In genomic region chr6:57254055-57254717, GRCh38 we compare ENCODE assay signal across 17 cellular contexts. TPM values are rescaled to one million over a fixed set of nuclear protein-coding genes. Genes with fewer than 3 reads are reported as not detected.
DNase-seq lines count a peak whose midpoint lies in the region; ATAC-seq and TF ChIP-seq lines count a peak whose summit lies in the region.
"Had no signal": no experiment of that assay in that cellular context is flagged by ENCODE, and none has a peak within 500 bp of the region (broad histone marks: within the 10 kb centered on the region; RNA-seq: fewer than 3 reads in every experiment).

No MANE protein-coding gene starts in this region.

- H3K36me3 Mint-ChIP-seq in GM23338 (ENCODE audit: low read depth) = no peaks in the 10 kb centered on the region
- H3K36me3 Mint-ChIP-seq: activated naive CD8-positive, alpha-beta T cell; naive thymus-derived CD4-positive, alpha-beta T cell had no signal

- no peaks in the 10 kb centered on the region for H3F3A ChIP-seq in GM23338 (replicated peaks; ENCODE audit: low read depth)

- WGBS in body of pancreas, 2 donors = 40% methylated on average over 4 of the region's 4 CpGs
- WGBS in mesendoderm (ENCODE audit: extremely low coverage, insufficient coverage, low lambda C conversion rate) = no CpG with 5 or more reads among the region's 4 CpGs

- H3K4me2 ChIP-seq in GM23338 = no peak overlapping the region
- H3K4me2 ChIP-seq in mesendoderm (ENCODE audit: low read length) = no peak overlapping the region
- H3K4me2 ChIP-seq: BLaER1 treated with 17β-estradiol and CSF1 and Interleukin-3, amounts not matched to agents 10 nM and 100 nM had no signal

- H3K18ac ChIP-seq in mesendoderm (ENCODE audit: low read length) = no peak overlapping the region

- H3K23ac ChIP-seq in mesendoderm (ENCODE audit: low read length) = no peak overlapping the region

- no peak overlapping the region for H2AK5ac ChIP-seq in mesendoderm (ENCODE audit: low read length)

- in situ Hi-C loops in HAP-1 (cut with MboI; ENCODE audit: low sequenced_read_pairs) = no loop called here

- H3K27me3 Mint-ChIP-seq in GM23338 (ENCODE audit: insufficient read depth, low read depth, poor library complexity) = peaks cover 2% of the 10 kb centered on the region

- H3K4ac ChIP-seq in mesendoderm (ENCODE audit: low read depth, low read length) = no peak overlapping the region

- H4K5ac ChIP-seq in mesendoderm (ENCODE audit: low read length) = no peak overlapping the region

- H3K27ac ChIP-seq in GM23338 (ENCODE audit: low read depth) (no peak overlapping the region), body of pancreas (peak overlapping the region in 2 of 4 donors; percentile 46 to 48), mesendoderm (ENCODE audit: low read depth, low read length) (peak overlapping the region; percentile 1)
- H3K27ac ChIP-seq: BLaER1 treated with 17β-estradiol and CSF1 and Interleukin-3, amounts not matched to agents 10 nM and 100 nM had no signal

- H3K4me1 ChIP-seq in GM23338 (ENCODE audit: insufficient read depth) (no peaks in the 10 kb centered on the region), body of pancreas (peaks cover 4% of the 10 kb centered on the region), mesendoderm (ENCODE audit: control insufficient read depth, low read depth, low read length) (no peaks in the 10 kb centered on the region), HAP-1 (peaks cover 4% of the 10 kb centered on the region; the same call in 1 of the 2 replicates)
- H3K4me1 ChIP-seq: BLaER1 treated with 17β-estradiol and CSF1 and Interleukin-3, amounts not matched to agents 10 nM and 100 nM had no signal

- H3K79me1 ChIP-seq in mesendoderm (ENCODE audit: low read length) = no peaks in the 10 kb centered on the region

- peak overlapping the region; percentile 73 for H2BK120ac ChIP-seq in mesendoderm (ENCODE audit: low read depth, low read length)

- H3K4me1 Mint-ChIP-seq in GM23338 = no peaks in the 10 kb centered on the region
- H3K4me1 Mint-ChIP-seq: naive thymus-derived CD4-positive, alpha-beta T cell had no signal

- H3K27ac Mint-ChIP-seq in GM23338 = no peak overlapping the region
- H3K27ac Mint-ChIP-seq: activated naive CD8-positive, alpha-beta T cell; activated T-cell treated with anti-CD3 and anti-CD28 coated beads, Interleukin-2, amount 50 U/mL, for 72 hours; naive thymus-derived CD4-positive, alpha-beta T cell had no signal

- H3K9me2 ChIP-seq in GM23338 (ENCODE audit: insufficient read depth) = no peaks in the 10 kb centered on the region

- no peak for TF ChIP-seq CTCF in GM23338 (conservative IDR thresholded peaks at IDR 0.05; ENCODE audit: low read depth in 2 of 2)
- TF ChIP-seq CTCF in body of pancreas (IDR thresholded peaks at IDR 0.05) = no peak

- no peaks in the 10 kb centered on the region for H3K36me3 ChIP-seq in GM23338 (ENCODE audit: insufficient read depth)
- H3K36me3 ChIP-seq in body of pancreas (replicated peaks in 1 of 2; ENCODE audit: insufficient read depth in 1 of 2, low read depth in 2 of 2) = no peaks in the 10 kb centered on the region
- no peaks in the 10 kb centered on the region for H3K36me3 ChIP-seq in mesendoderm (ENCODE audit: control insufficient read depth, insufficient read depth, low read length)
- no peaks in the 10 kb centered on the region for H3K36me3 ChIP-seq in HAP-1 (replicated peaks)
- H3K36me3 ChIP-seq: BLaER1 treated with 17β-estradiol and CSF1 and Interleukin-3, amounts not matched to agents 10 nM and 100 nM had no signal

- H3K4me3 Mint-ChIP-seq in GM23338 = no peak overlapping the region
- H3K4me3 Mint-ChIP-seq: activated naive CD8-positive, alpha-beta T cell; activated T-cell treated with anti-CD3 and anti-CD28 coated beads, Interleukin-2, amount 50 U/mL, for 72 hours; naive thymus-derived CD4-positive, alpha-beta T cell had no signal

- H3K9me3 Mint-ChIP-seq in GM23338 = no peaks in the 10 kb centered on the region
- H3K9me3 Mint-ChIP-seq: activated T-cell treated with anti-CD3 and anti-CD28 coated beads, Interleukin-2, amount 50 U/mL, for 72 hours; naive thymus-derived CD4-positive, alpha-beta T cell had no signal

- no peak overlapping the region for H3K9ac ChIP-seq in mesendoderm (ENCODE audit: low read length)
- H3K9ac ChIP-seq: BLaER1 treated with 17β-estradiol and CSF1 and Interleukin-3, amounts not matched to agents 10 nM and 100 nM had no signal

- H2AFZ ChIP-seq in GM23338 = 0 out of 2 replicates have a peak overlapping the region, but pooled peaks have one; percentile 45

- intact Hi-C loops in body of pancreas (cut with DNase I) = no loop called here

- no peaks in the 10 kb centered on the region for H3K9me3 ChIP-seq in body of pancreas
- H3K9me3 ChIP-seq in HAP-1 = no peaks in the 10 kb centered on the region
- H3K9me3 ChIP-seq: BLaER1 treated with 17β-estradiol and CSF1 and Interleukin-3, amounts not matched to agents 10 nM and 100 nM had no signal

- H2BK15ac ChIP-seq in mesendoderm (replicated peaks; ENCODE audit: low read depth) = no peak overlapping the region

- no peak overlapping the region for H3K56ac ChIP-seq in mesendoderm (ENCODE audit: low read length)

- no peak for DNase-seq in GM23338 (ENCODE audit: low spot score)
- peak in 1 of 4 donors; percentile 5 for DNase-seq in body of pancreas
- DNase-seq in mesendoderm = peak; percentile 60
- peak; percentile 78 for DNase-seq in renal cortical epithelial cell (ENCODE audit: low read depth)
- DNase-seq in HAP-1 (ENCODE audit: low spot score in 2 of 2) = no peak
- DNase-seq in stimulated activated naive CD4-positive, alpha-beta T cell treated with Interleukin-2 at 50 U/mL for 16 hours (lab: John Stamatoyannopoulos, UW) = no peak
- DNase-seq: activated T-cell treated with anti-CD3 and anti-CD28 coated beads, Interleukin-2, amount 50 U/mL, for 72 hours; MM.1S; naive thymus-derived CD4-positive, alpha-beta T cell; NCI-H146; NCI-H748 treated with DMSO at 0.1 percent for 48 hours; SHP77 had no signal

- H3K4me3 ChIP-seq in GM23338 (no peak overlapping the region), body of pancreas (no peak overlapping the region), mesendoderm (ENCODE audit: low read length) (no peak overlapping the region), HAP-1 (no peak overlapping the region)
- H3K4me3 ChIP-seq: BLaER1 treated with 17β-estradiol and CSF1 and Interleukin-3, amounts not matched to agents 10 nM and 100 nM; lung had no signal

- peak overlapping the region; percentile 65 for H4K8ac ChIP-seq in mesendoderm (ENCODE audit: low read depth, low read length)

- TF ChIP-seq POLR2A in body of pancreas (IDR thresholded peaks at IDR 0.05) = no peak

- H3K27me3 ChIP-seq in GM23338 (ENCODE audit: insufficient read depth) (no peaks in the 10 kb centered on the region), body of pancreas (no peaks in the 10 kb centered on the region), mesendoderm (ENCODE audit: insufficient read depth, low read length, poor library complexity) (no peaks in the 10 kb centered on the region), HAP-1 (ENCODE audit: low read depth) (no peaks in the 10 kb centered on the region)
- H3K27me3 ChIP-seq: BLaER1 treated with 17β-estradiol and CSF1 and Interleukin-3, amounts not matched to agents 10 nM and 100 nM had no signal

- no peaks in the 10 kb centered on the region for H4K20me1 ChIP-seq in GM23338 (replicated peaks; ENCODE audit: insufficient read depth)
- H4K20me1 ChIP-seq: BLaER1 treated with 17β-estradiol and CSF1 and Interleukin-3, amounts not matched to agents 10 nM and 100 nM had no signal

- no peaks in the 10 kb centered on the region for H3K79me2 ChIP-seq in GM23338 (replicated peaks; ENCODE audit: insufficient read depth)
- no peaks in the 10 kb centered on the region for H3K79me2 ChIP-seq in mesendoderm (ENCODE audit: control insufficient read depth, insufficient read depth, low read length)

- H2BK5ac ChIP-seq in mesendoderm (ENCODE audit: low read length) = no peak overlapping the region

- ATAC-seq in GM23338 = no peak
- ATAC-seq in body of pancreas = peak; percentile 59
- no peak for ATAC-seq in HG03460 (IDR thresholded peaks at IDR 0.05; ENCODE audit: unreplicated experiment)
- no peak for ATAC-seq in GM21529 (IDR thresholded peaks at IDR 0.05; ENCODE audit: unreplicated experiment)
- ATAC-seq: activated T-cell treated with anti-CD3 and anti-CD28 coated beads, Interleukin-2, amount 50 U/mL, for 72 hours; naive thymus-derived CD4-positive, alpha-beta T cell had no signal

TF ChIP-seq in GM23338, 12 proteins besides CTCF, POLR2A, EP300 and RAD21 (continues in another document):
- TF ChIP-seq, protein P1, sequence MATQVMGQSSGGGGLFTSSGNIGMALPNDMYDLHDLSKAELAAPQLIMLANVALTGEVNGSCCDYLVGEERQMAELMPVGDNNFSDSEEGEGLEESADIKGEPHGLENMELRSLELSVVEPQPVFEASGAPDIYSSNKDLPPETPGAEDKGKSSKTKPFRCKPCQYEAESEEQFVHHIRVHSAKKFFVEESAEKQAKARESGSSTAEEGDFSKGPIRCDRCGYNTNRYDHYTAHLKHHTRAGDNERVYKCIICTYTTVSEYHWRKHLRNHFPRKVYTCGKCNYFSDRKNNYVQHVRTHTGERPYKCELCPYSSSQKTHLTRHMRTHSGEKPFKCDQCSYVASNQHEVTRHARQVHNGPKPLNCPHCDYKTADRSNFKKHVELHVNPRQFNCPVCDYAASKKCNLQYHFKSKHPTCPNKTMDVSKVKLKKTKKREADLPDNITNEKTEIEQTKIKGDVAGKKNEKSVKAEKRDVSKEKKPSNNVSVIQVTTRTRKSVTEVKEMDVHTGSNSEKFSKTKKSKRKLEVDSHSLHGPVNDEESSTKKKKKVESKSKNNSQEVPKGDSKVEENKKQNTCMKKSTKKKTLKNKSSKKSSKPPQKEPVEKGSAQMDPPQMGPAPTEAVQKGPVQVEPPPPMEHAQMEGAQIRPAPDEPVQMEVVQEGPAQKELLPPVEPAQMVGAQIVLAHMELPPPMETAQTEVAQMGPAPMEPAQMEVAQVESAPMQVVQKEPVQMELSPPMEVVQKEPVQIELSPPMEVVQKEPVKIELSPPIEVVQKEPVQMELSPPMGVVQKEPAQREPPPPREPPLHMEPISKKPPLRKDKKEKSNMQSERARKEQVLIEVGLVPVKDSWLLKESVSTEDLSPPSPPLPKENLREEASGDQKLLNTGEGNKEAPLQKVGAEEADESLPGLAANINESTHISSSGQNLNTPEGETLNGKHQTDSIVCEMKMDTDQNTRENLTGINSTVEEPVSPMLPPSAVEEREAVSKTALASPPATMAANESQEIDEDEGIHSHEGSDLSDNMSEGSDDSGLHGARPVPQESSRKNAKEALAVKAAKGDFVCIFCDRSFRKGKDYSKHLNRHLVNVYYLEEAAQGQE (IDR thresholded peaks at IDR 0.05; ENCODE audit: unreplicated experiment) = no peak
- TF ChIP-seq JUNB (IDR thresholded peaks at IDR 0.05; ENCODE audit: unreplicated experiment) (no peak), ZNF331 (CRISPR knock-in tag; IDR thresholded peaks at IDR 0.05; ENCODE audit: low read depth) (no peak)

RNA-seq across cellular contexts. Expression of gene RAB23, which starts 32.1 kb away (rescaled TPM):
- 16.0 and 16.7 TPM in 2 replicates for total RNA-seq in GM23338 (2014; rRNA removed; shearing (Covaris generic))
- 5.0 and 5.2 TPM in 2 replicates for polyA plus RNA-seq in GM23338 (2016; fragmentation: Nextera tagmentation; extraction: Ambion mirVana)
- total RNA-seq in body of pancreas (1 to 10 TPM; 2.1 to 5.6 TPM), renal cortical epithelial cell (19.6 and 24.5 TPM in 2 replicates)
- 11.0 TPM for polyA plus RNA-seq in mesendoderm (2013, experiment 1 of 2)
- polyA plus RNA-seq in mesendoderm (2013, experiment 2 of 2) = 10.6 TPM

Comparison
In these comparisons a context has a peak if more than half of its experiments do, and no peak if none do; other contexts are left out.
1. DNase-seq: peak in mesendoderm (single experiment) and renal cortical epithelial cell (single experiment); none in GM23338 (single experiment), HAP-1 (0 of 2) and stimulated activated naive CD4-positive, alpha-beta T cell treated with Interleukin-2 at 50 U/mL for 16 hours (single experiment).